8 cellular contexts compared by ENCODE assay signal in the genomic region with DNA sequence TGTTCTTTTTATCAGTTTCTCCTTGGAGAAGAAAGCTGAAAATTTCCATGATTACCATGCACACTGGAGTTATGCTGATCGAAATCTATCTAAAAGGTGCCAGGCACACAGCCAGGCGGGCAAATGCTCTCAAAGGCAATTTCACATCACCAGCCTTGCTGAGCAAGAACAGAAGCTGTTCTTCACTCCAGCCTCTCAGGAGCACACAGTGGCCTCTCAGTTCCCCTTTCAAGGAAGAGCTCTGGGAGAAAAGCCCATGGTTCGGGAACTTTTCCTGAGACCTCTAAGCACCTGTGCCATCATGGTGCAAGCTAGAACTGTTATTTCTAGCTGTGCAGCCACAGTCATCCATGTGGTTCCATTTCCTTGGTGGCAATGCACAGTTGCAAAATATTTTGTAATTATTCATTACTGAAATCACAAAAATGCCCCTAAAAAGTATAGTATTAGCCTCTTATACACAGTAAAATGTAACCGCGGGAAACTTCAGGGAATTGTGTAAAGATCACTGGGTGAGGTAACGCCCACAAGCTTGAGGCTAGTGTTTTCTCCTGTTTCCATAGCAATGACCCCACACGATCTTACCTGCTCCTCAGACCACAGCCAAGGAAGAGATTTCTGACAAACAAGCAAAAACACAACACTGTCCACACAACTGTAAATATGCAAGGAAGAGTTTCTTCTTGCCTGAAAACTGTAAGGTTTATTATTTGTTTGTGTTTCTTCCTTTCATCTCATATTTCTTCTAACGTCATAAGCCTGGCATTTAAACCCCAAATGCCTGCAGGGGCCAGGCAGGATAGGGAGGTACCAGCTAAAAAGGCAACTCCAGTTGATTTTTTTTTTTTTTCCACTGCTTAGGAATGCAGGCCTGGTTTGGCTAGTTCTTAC.
DNase-seq lines count a peak whose midpoint lies in the region; TF ChIP-seq lines count a peak whose summit lies in the region.

No MANE protein-coding gene starts in this region.

- TF ChIP-seq EP300 in ovary (IDR thresholded peaks at IDR 0.05), result no peak

- H3K4me3 ChIP-seq in kidney epithelial cell (ENCODE audit: low read depth, low read length), result no peak overlapping the region
- no peak overlapping the region for H3K4me3 ChIP-seq in subcutaneous abdominal adipose tissue (ENCODE audit: low read depth in 1 of 5, low read length in 5 of 5)
- H3K4me3 ChIP-seq in ovary, result no peak overlapping the region
- no peak overlapping the region for H3K4me3 ChIP-seq in WERI-Rb-1 (ENCODE audit: low read depth, low read length)

- peaks cover 0 to 35% (median 25%) of the 10 kb centered on the region in 5 donors for H3K4me1 ChIP-seq in subcutaneous abdominal adipose tissue (ENCODE audit: control insufficient read depth in 5 of 5, insufficient read depth in 5 of 5, low read length in 5 of 5)
- peaks cover 5% of the 10 kb centered on the region for H3K4me1 ChIP-seq in ovary (ENCODE audit: insufficient read depth)

- no peak for TF ChIP-seq POLR2A in ovary (IDR thresholded peaks at IDR 0.05)

- DNase-seq in Daoy (ENCODE audit: low read depth), result peak; percentile 65
- DNase-seq in LHCN-M2 (ENCODE audit: low read depth), result peak; percentile 65
- DNase-seq in astrocyte of the hippocampus (ENCODE audit: low read depth, low spot score), result peak; percentile 82
- peak; percentile 63 for DNase-seq in kidney epithelial cell (ENCODE audit: low read depth)
- no peak for DNase-seq in ovary
- no peak for DNase-seq in WERI-Rb-1
- no peak for DNase-seq in NCI-H1436 treated with DMSO at 0.1 percent for 48 hours (lab: John Stamatoyannopoulos, UW)

- H3K27ac ChIP-seq in subcutaneous abdominal adipose tissue (ENCODE audit: low read depth, low read length), result peak overlapping the region; percentile 88
- H3K27ac ChIP-seq in ovary, result no peak overlapping the region
- no peak overlapping the region for H3K27ac ChIP-seq in WERI-Rb-1

- intact Hi-C loops in ovary (cut with DNase I), result no loop called here

- TF ChIP-seq CTCF in kidney epithelial cell (IDR thresholded peaks at IDR 0.05; ENCODE audit: insufficient read depth, low read length, poor library complexity, severe bottlenecking) (no peak), ovary (IDR thresholded peaks at IDR 0.05) (no peak), WERI-Rb-1 (IDR thresholded peaks at IDR 0.05; ENCODE audit: low read depth, low read length) (no peak)

- H3K36me3 ChIP-seq in kidney epithelial cell (ENCODE audit: control insufficient read depth, insufficient read depth, low read length) (no peaks in the 10 kb centered on the region), subcutaneous abdominal adipose tissue (ENCODE audit: control insufficient read depth in 5 of 5, insufficient read depth in 5 of 5, low read length in 5 of 5) (no peaks in the 10 kb centered on the region), ovary (no peaks in the 10 kb centered on the region), WERI-Rb-1 (no peaks in the 10 kb centered on the region)

- no peaks in the 10 kb centered on the region for H3K9me3 ChIP-seq in subcutaneous abdominal adipose tissue (ENCODE audit: control insufficient read depth in 5 of 5, low read length in 5 of 5)
- H3K9me3 ChIP-seq in ovary, result no peaks in the 10 kb centered on the region
- no peaks in the 10 kb centered on the region for H3K9me3 ChIP-seq in WERI-Rb-1 (ENCODE audit: severe bottlenecking)

- H3K9ac ChIP-seq in subcutaneous abdominal adipose tissue (ENCODE audit: low read length in 5 of 5), result peak overlapping the region in 3 of 5 donors; percentile 4 to 75 (median 6)

- H3K27me3 ChIP-seq in kidney epithelial cell (ENCODE audit: control insufficient read depth, insufficient read depth, low read length), result no peaks in the 10 kb centered on the region
- H3K27me3 ChIP-seq in subcutaneous abdominal adipose tissue (ENCODE audit: control insufficient read depth in 5 of 5, insufficient read depth in 4 of 5, low read length in 5 of 5), result no peaks in the 10 kb centered on the region
- no peaks in the 10 kb centered on the region for H3K27me3 ChIP-seq in ovary
- H3K27me3 ChIP-seq in WERI-Rb-1 (ENCODE audit: insufficient read depth, low read depth, severe bottlenecking), result no peaks in the 10 kb centered on the region

- WGBS in ovary, 3 donors, result 27 to 33% (median 28%) methylated on average over 8 of the region's 8 CpGs

Comparison
In these comparisons a context has a peak if more than half of its experiments do, and no peak if none do; other contexts are left out.
1. DNase-seq: peak in Daoy (single experiment), LHCN-M2 (single experiment), astrocyte of the hippocampus (single experiment) and kidney epithelial cell (single experiment); none in ovary (0 of 5), WERI-Rb-1 (single experiment) and NCI-H1436 treated with DMSO at 0.1 percent for 48 hours (single experiment).